Comparison of ENCODE assay signal across 8 cellular contexts in the genomic region with DNA sequence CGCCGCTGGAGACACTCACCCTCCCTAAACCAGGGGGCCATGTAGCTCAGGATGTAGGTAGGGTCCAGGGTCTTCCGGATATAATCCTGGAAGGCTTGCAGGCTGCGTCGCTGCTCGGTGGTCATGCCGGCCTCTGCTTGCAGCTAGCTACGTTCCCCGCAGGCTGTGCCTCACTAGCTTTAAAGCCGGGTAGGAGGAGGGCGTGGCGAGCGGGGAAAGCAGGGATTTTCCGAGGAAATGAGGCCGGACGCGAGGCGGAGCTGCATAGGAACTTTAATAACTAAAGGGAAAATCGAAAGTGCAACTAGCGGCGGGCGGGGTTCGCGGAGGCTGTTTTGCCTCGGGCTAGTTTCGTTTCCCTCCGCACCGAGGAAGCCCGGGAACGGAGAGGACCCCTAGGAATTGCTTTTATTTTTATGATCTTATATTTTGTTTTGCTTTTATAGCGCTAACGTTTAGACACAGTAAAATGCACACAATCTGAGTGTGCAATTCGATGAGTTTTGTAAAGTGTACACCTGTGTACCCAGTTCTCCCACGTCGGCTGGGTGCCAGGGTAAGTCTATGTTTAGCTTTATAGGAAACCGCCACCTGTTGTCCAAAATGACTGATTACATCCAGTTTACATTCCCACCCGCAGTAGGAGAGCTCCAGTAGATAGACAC.
DNase-seq lines count a peak whose midpoint lies in the region; TF ChIP-seq lines count a peak whose summit lies in the region.

RIGI (minus strand) TSS at position 155 of the 665 bp plus-strand sequence; CDS start at position 125, 30 bp downstream.

- H3K36me3 ChIP-seq in neutrophil = no peaks in the 10 kb centered on the region

- H3K9me3 ChIP-seq in neutrophil = no peaks in the 10 kb centered on the region

- no peaks in the 10 kb centered on the region for H3K27me3 ChIP-seq in neutrophil

- peak within 1 kb of the TSS; percentile 89 for H3K27ac ChIP-seq in neutrophil

- H3K4me3 ChIP-seq in neutrophil (ENCODE audit: low read depth in 1 of 2, low read length in 1 of 2) = peak within 1 kb of the TSS; percentile 80 to 81

- H3K4me1 ChIP-seq in neutrophil (ENCODE audit: control insufficient read depth in 1 of 2, insufficient read depth in 1 of 2, low read depth in 1 of 2, low read length in 1 of 2) = peaks cover 22 to 25% of the 10 kb centered on the region in 2 experiments

- TF ChIP-seq CTCF in LNCAP (IDR thresholded peaks at IDR 0.05) (peak; percentile 64), neutrophil (IDR thresholded peaks at IDR 0.05) (peak; percentile 9)

- DNase-seq in ELR (ENCODE audit: low read depth) = peak; percentile 98
- DNase-seq in GOT3 (lab: John Stamatoyannopoulos, UW) = peak; percentile 32
- DNase-seq in SHP77 (lab: John Stamatoyannopoulos, UW) = peak; percentile 50 to 72
- DNase-seq in activated gamma-delta T cell treated with anti-CD3 and anti-CD28 coated beads, Interleukin-2, amount 50 U/mL, for 16 hours (ENCODE audit: low read depth) = peak; percentile 65
- DNase-seq in foreskin melanocyte = peak; percentile 82
- peak; percentile 83 for DNase-seq in superior temporal gyrus (ENCODE audit: extremely low spot score)

Comparison
In these comparisons a context has a peak if more than half of its experiments do, and no peak if none do; other contexts are left out.
1. Peak in every context shown above with its lines: DNase-seq, H3K4me3 ChIP-seq and H3K27ac ChIP-seq.
2. DNase-seq: peak in every context shown above with its lines; median percentile 98 in ELR; 83 in superior temporal gyrus; 82 in foreskin melanocyte; 65 in activated gamma-delta T cell treated with anti-CD3 and anti-CD28 coated beads, Interleukin-2, amount 50 U/mL, for 16 hours; 61 in SHP77; 32 in GOT3.